8 cellular contexts compared by ENCODE assay signal in the genomic region with DNA sequence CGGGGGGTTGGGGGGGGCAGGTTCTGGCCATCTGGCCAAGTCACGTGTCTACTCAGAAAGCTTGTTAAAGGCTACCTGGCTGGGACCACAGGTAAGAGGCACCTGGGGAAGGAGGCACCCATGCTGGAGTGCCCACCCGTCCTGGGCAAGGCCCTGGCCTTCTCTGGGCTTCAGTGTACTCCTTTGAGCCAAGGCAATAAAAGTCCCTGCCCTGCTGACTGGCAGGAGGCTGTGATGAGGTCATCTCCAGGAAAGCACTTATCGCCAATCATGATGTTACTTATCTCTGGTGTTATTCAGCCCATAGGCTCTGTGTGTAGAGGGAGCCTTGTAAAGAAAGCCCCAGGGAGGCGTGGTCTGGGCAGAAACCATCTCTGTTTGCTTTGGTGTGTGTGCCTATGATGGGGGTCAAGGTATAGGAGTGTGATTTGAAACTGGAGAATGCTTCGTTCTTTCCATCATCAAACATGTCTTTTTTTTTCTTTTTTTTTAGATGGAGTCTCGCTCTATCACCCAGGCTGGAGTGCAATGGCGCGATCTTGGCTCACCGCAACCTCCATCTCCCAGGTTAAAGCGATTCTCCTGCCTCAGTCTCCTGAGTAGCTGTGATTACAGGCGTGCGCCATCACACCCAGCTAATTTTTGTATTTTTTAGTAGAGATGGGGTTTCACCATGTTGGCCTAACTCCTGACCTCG. TPM values are rescaled to one million over a fixed set of nuclear protein-coding genes. Genes with fewer than 3 reads are reported as not detected.
DNase-seq lines count a peak whose midpoint lies in the region; ATAC-seq and TF ChIP-seq lines count a peak whose summit lies in the region.

No MANE protein-coding gene starts in this region.

- no peaks in the 10 kb centered on the region for H3K36me3 ChIP-seq in ACC112 (ENCODE audit: insufficient read depth, low read length)

- H3K27ac Mint-ChIP-seq in central memory CD8-positive, alpha-beta T cell (ENCODE audit: low read depth), result no peak overlapping the region
- peak overlapping the region in 1 of 6 donors; percentile 65 for H3K27ac Mint-ChIP-seq in naive B cell

- CTCF ChIA-PET in HEK293T (lab: Yijun Ruan, JAX), result interaction anchor here (1.2 kb wide), 1 partner anchor 17 kb away, joined by 4 read pairs; no protein-coding TSS in a partner anchor

- peaks cover 28% of the 10 kb centered on the region for H3K4me1 ChIP-seq in ACC112 (ENCODE audit: control insufficient read depth, insufficient read depth, low read length, unreplicated experiment)

- no peak overlapping the region for H3K4me3 Mint-ChIP-seq in central memory CD8-positive, alpha-beta T cell
- peak overlapping the region in 6 of 8 donors; percentile 24 to 63 (median 50) for H3K4me3 Mint-ChIP-seq in naive B cell

- no peaks in the 10 kb centered on the region for H3K79me2 ChIP-seq in ACC112 (ENCODE audit: control insufficient read depth, insufficient read depth, low read length, unreplicated experiment)

- no peak overlapping the region for H3K27ac ChIP-seq in ACC112 (ENCODE audit: low read depth, low read length)

- peak overlapping the region; percentile 43 for H2AFZ ChIP-seq in ACC112 (ENCODE audit: low read length, unreplicated experiment)

- no peaks in the 10 kb centered on the region for H3K9me3 Mint-ChIP-seq in central memory CD8-positive, alpha-beta T cell
- H3K9me3 Mint-ChIP-seq in naive B cell, result no peaks in the 10 kb centered on the region

- peak; percentile 61 for ATAC-seq in central memory CD8-positive, alpha-beta T cell (replicated peaks; ENCODE audit: extremely low read depth, poor library complexity, severe bottlenecking)
- ATAC-seq in naive B cell (ENCODE audit: low read depth in 2 of 2) (peak; percentile 63 to 69), GM19452 (IDR thresholded peaks at IDR 0.05; ENCODE audit: unreplicated experiment) (no peak), GM18520 (IDR thresholded peaks at IDR 0.05; ENCODE audit: unreplicated experiment) (no peak), GM19395 (IDR thresholded peaks at IDR 0.05; ENCODE audit: unreplicated experiment) (no peak)

- POLR2A ChIA-PET in HEK293T (lab: Yijun Ruan, JAX), result interaction anchor here (1.2 to 1.3 kb wide), 2 partner anchors 14 to 22 kb away, joined by 3 read pairs; a partner anchor contains a TSS

- DNase-seq in HEK293T (ENCODE audit: extremely low spot score) (peak; percentile 59), NCI-H748 treated with DMSO at 0.1 percent for 48 hours (lab: John Stamatoyannopoulos, UW) (peak; percentile 96), naive B cell (no peak)
- no peak for DNase-seq in central memory CD8-positive, alpha-beta T cell (ENCODE audit: low spot score in 2 of 2)

- no peaks in the 10 kb centered on the region for H3K27me3 ChIP-seq in ACC112 (ENCODE audit: insufficient read depth, low read length)

- peaks cover 46% of the 10 kb centered on the region for H3K27me3 Mint-ChIP-seq in central memory CD8-positive, alpha-beta T cell
- H3K27me3 Mint-ChIP-seq in naive B cell, result peaks cover 0 to 4% (median 1%) of the 10 kb centered on the region in 3 donors

- no peak overlapping the region for H3K4me3 ChIP-seq in ACC112 (ENCODE audit: low read depth, low read length)

- H3K36me3 Mint-ChIP-seq in central memory CD8-positive, alpha-beta T cell (ENCODE audit: insufficient read depth), result no peaks in the 10 kb centered on the region
- no peaks in the 10 kb centered on the region for H3K36me3 Mint-ChIP-seq in naive B cell

- H3K4me1 Mint-ChIP-seq in central memory CD8-positive, alpha-beta T cell, result peaks cover 31% of the 10 kb centered on the region
- H3K4me1 Mint-ChIP-seq in naive B cell, result peaks cover 31 to 39% (median 39%) of the 10 kb centered on the region in 3 donors

TF ChIP-seq in HEK293T, 16 proteins besides CTCF, POLR2A, EP300 and RAD21:
- TF ChIP-seq ZNF384 (IDR thresholded peaks at IDR 0.05) (no peak), NFRKB (IDR thresholded peaks at IDR 0.05) (no peak), L3MBTL2 (conservative IDR thresholded peaks at IDR 0.05) (no peak), BHLHE40 (IDR thresholded peaks at IDR 0.05; ENCODE audit: borderline replicate concordance) (no peak), SUZ12 (IDR thresholded peaks at IDR 0.05) (no peak), ARNT (IDR thresholded peaks at IDR 0.05) (no peak)
- TF ChIP-seq, protein P1, sequence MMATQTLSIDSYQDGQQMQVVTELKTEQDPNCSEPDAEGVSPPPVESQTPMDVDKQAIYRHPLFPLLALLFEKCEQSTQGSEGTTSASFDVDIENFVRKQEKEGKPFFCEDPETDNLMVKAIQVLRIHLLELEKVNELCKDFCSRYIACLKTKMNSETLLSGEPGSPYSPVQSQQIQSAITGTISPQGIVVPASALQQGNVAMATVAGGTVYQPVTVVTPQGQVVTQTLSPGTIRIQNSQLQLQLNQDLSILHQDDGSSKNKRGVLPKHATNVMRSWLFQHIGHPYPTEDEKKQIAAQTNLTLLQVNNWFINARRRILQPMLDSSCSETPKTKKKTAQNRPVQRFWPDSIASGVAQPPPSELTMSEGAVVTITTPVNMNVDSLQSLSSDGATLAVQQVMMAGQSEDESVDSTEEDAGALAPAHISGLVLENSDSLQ (IDR thresholded peaks at IDR 0.05), result peak; percentile 92

RNA-seq across cellular contexts. Expression of a gene that starts 2.5 kb away (rescaled TPM):
- polyA plus RNA-seq in naive B cell (ENCODE audit: low read depth in 6 of 6), result under 1 TPM in 2 of 6 donors, not detected in 4; 0.08 to 0.13 TPM

RNA-seq across cellular contexts. Expression of a gene that starts 14.1 kb away (rescaled TPM):
- polyA plus RNA-seq in naive B cell (ENCODE audit: low read depth in 6 of 6), result 1 to 10 TPM in 3 of 6 donors, under 1 TPM in 1, not detected in 2; 0.61 to 3.9 (median 1.6) TPM

RNA-seq across cellular contexts. Expression of a gene that starts 32.7 kb away (rescaled TPM):
- polyA plus RNA-seq in naive B cell (ENCODE audit: low read depth in 6 of 6), result not detected

RNA-seq across cellular contexts. Expression of a gene that starts 58.2 kb away (rescaled TPM):
- polyA plus RNA-seq in naive B cell (ENCODE audit: low read depth in 6 of 6), result not detected

Comparison
In these comparisons a context has a peak if more than half of its experiments do, and no peak if none do; other contexts are left out.
1. DNase-seq: peak in HEK293T (single experiment) and NCI-H748 treated with DMSO at 0.1 percent for 48 hours (single experiment); none in central memory CD8-positive, alpha-beta T cell (0 of 2) and naive B cell (single experiment).
2. ATAC-seq: peak in central memory CD8-positive, alpha-beta T cell (single experiment) and naive B cell (2 of 2); none in GM19452 (single experiment), GM18520 (single experiment) and GM19395 (single experiment).